In genomic region chr7:2537981-2538851, GRCh38 we compare ENCODE assay signal across 21 cellular contexts. TPM values are rescaled to one million over a fixed set of nuclear protein-coding genes. Genes with fewer than 3 reads are reported as not detected.
DNase-seq lines count a peak whose midpoint lies in the region; ATAC-seq, FAIRE-seq and TF ChIP-seq lines count a peak whose summit lies in the region.
"Had no signal": no experiment of that assay in that cellular context is flagged by ENCODE, and none has a peak within 500 bp of the region (broad histone marks: within the 10 kb centered on the region; RNA-seq: fewer than 3 reads in every experiment).

No MANE protein-coding gene starts in this region.

- no peaks in the 10 kb centered on the region for H4K20me1 ChIP-seq in PC-9 (ENCODE audit: insufficient read depth)
- H4K20me1 ChIP-seq in osteoblast (ENCODE audit: insufficient read depth, low read length) = no peaks in the 10 kb centered on the region

- H3K4me1 Mint-ChIP-seq in Caco-2 (ENCODE audit: low read depth, unreplicated experiment) = no peaks in the 10 kb centered on the region
- H3K4me1 Mint-ChIP-seq: CD4-positive, CD25-positive, alpha-beta regulatory T cell had no signal

- intact Hi-C loops in Caco-2 (cut with micrococcal nuclease; ENCODE audit: unreplicated experiment) (no loop called here), PC-9 (cut with micrococcal nuclease; ENCODE audit: unreplicated experiment) (no loop called here)

- H3K9me2 ChIP-seq in PC-9 (ENCODE audit: insufficient read depth) = no peaks in the 10 kb centered on the region

- POLR2A ChIA-PET in Caco-2 (lab: Charles Lee) = no interaction called here
- POLR2A ChIA-PET in PC-9 (lab: Charles Lee; ENCODE audit: unreplicated experiment) = no interaction called here

- no peaks in the 10 kb centered on the region for H3K27me3 Mint-ChIP-seq in Caco-2 (ENCODE audit: insufficient read depth, unreplicated experiment)
- H3K27me3 Mint-ChIP-seq: CD4-positive, CD25-positive, alpha-beta regulatory T cell had no signal

- H3K4me1 ChIP-seq in Caco-2 (no peaks in the 10 kb centered on the region), PC-9 (replicated peaks; ENCODE audit: insufficient read depth) (no peaks in the 10 kb centered on the region), cardiac muscle cell (ENCODE audit: low read depth) (no peaks in the 10 kb centered on the region), osteoblast (ENCODE audit: insufficient read depth, low read length) (no peaks in the 10 kb centered on the region)

- no peak for ATAC-seq in GM21786 (IDR thresholded peaks at IDR 0.05; ENCODE audit: unreplicated experiment)

- H3K4me2 ChIP-seq in PC-9 = no peak overlapping the region
- H3K4me2 ChIP-seq in osteoblast (ENCODE audit: insufficient read depth, low read length) = no peak overlapping the region
- H3K4me2 ChIP-seq: KMS-11 had no signal

- FAIRE-seq in GM19239 (lab: Jason Lieb, UNC) = no peak
- FAIRE-seq: G401.6, TTC549 had no signal

- peaks cover 8% of the 10 kb centered on the region for H3K36me3 Mint-ChIP-seq in Caco-2 (ENCODE audit: insufficient read depth, unreplicated experiment)
- H3K36me3 Mint-ChIP-seq: CD4-positive, CD25-positive, alpha-beta regulatory T cell had no signal

- CTCF ChIA-PET in Caco-2 (lab: Charles Lee) = no interaction called here
- CTCF ChIA-PET in PC-9 (lab: Charles Lee) = no interaction called here

- no peaks in the 10 kb centered on the region; the same call in none of the 2 replicates for H3K36me3 ChIP-seq in Caco-2 (ENCODE audit: control insufficient read depth, insufficient read depth, low read length)
- H3K36me3 ChIP-seq in PC-9 (ENCODE audit: low read depth) = peaks cover 7% of the 10 kb centered on the region; the same call in 1 of the 2 replicates
- peaks cover 18% of the 10 kb centered on the region for H3K36me3 ChIP-seq in cardiac muscle cell
- peaks cover 13% of the 10 kb centered on the region for H3K36me3 ChIP-seq in osteoblast (ENCODE audit: insufficient read depth, low read length)

- no peaks in the 10 kb centered on the region for H3K27me3 ChIP-seq in Caco-2 (replicated peaks; ENCODE audit: control insufficient read depth, insufficient read depth, low read length)
- no peaks in the 10 kb centered on the region for H3K27me3 ChIP-seq in PC-9 (ENCODE audit: insufficient read depth, low read depth)
- no peaks in the 10 kb centered on the region for H3K27me3 ChIP-seq in cardiac muscle cell
- no peaks in the 10 kb centered on the region for H3K27me3 ChIP-seq in osteoblast (ENCODE audit: insufficient read depth, low read length)
- H3K27me3 ChIP-seq: esophagus muscularis mucosa had no signal

- BruUV-seq in Caco-2 (replicated peaks; lab: Mats Ljungman, UMichigan) (TSS peak; percentile 51), PC-9 (replicated peaks; lab: Mats Ljungman, UMichigan) (TSS peak; percentile 38)

- H3F3A ChIP-seq in PC-9 (ENCODE audit: insufficient read depth, low read depth) = peaks cover 6% of the 10 kb centered on the region; the same call in 1 of the 2 replicates

- H3K79me2 ChIP-seq in PC-9 (ENCODE audit: low read depth) = no peaks in the 10 kb centered on the region
- no peaks in the 10 kb centered on the region for H3K79me2 ChIP-seq in osteoblast (ENCODE audit: insufficient read depth, low read length)

- H3K4me3 Mint-ChIP-seq in Caco-2 (ENCODE audit: unreplicated experiment) = no peak overlapping the region

- H3K4me3 ChIP-seq in Caco-2 (ENCODE audit: low read depth, low read length) (no peak overlapping the region), PC-9 (no peak overlapping the region), cardiac muscle cell (no peak overlapping the region), osteoblast (ENCODE audit: insufficient read depth, low read length) (no peak overlapping the region)
- H3K4me3 ChIP-seq: esophagus muscularis mucosa had no signal

- no peaks in the 10 kb centered on the region for H3K9me3 Mint-ChIP-seq in Caco-2 (ENCODE audit: unreplicated experiment)

- H3K27ac Mint-ChIP-seq in Caco-2 (ENCODE audit: unreplicated experiment) = no peak overlapping the region
- H3K27ac Mint-ChIP-seq: CD4-positive, CD25-positive, alpha-beta regulatory T cell had no signal

- TF ChIP-seq CTCF in Caco-2 (IDR thresholded peaks at IDR 0.05; ENCODE audit: insufficient read depth in 1 of 2, low read depth in 1 of 2, low read length in 1 of 2, severe bottlenecking in 1 of 2, unreplicated experiment in 1 of 2) (peak in 1 of 2 experiments; percentile 12), PC-9 (conservative IDR thresholded peaks at IDR 0.05) (no peak), cardiac muscle cell (IDR thresholded peaks at IDR 0.05; ENCODE audit: low read depth, low read length) (no peak), osteoblast (IDR thresholded peaks at IDR 0.05; ENCODE audit: extremely low read depth, low read depth, low read length) (no peak)

- H3K9me3 ChIP-seq in Caco-2 (no peaks in the 10 kb centered on the region), PC-9 (ENCODE audit: insufficient read depth, low read depth) (no peaks in the 10 kb centered on the region), cardiac muscle cell (ENCODE audit: low read depth) (no peaks in the 10 kb centered on the region), osteoblast (ENCODE audit: low read depth, low read length) (no peaks in the 10 kb centered on the region)
- H3K9me3 ChIP-seq: esophagus muscularis mucosa had no signal

- H3K27ac ChIP-seq in PC-9 (no peak overlapping the region), cardiac muscle cell (peak overlapping the region; percentile 25), osteoblast (ENCODE audit: low read depth, low read length) (no peak overlapping the region)
- H3K27ac ChIP-seq: esophagus muscularis mucosa, KMS-11 had no signal

- H2AFZ ChIP-seq in PC-9 = no peak overlapping the region
- H2AFZ ChIP-seq in osteoblast (ENCODE audit: low read length) = no peak overlapping the region

- DNase-seq in Caco-2 (peak in 1 of 2 experiments; percentile 46), PC-9 (no peak), cardiac muscle cell (ENCODE audit: low read depth in 1 of 2, low spot score in 1 of 2) (no peak), osteoblast (ENCODE audit: insufficient read length, low spot score, missing footprints) (peak; percentile 87), GM19239 (ENCODE audit: insufficient read length, low spot score) (no peak), DMS 273 treated with DMSO at 0.1 percent for 48 hours (lab: John Stamatoyannopoulos, UW) (no peak), pons (ENCODE audit: low spot score) (no peak)
- DNase-seq: activated CD8-positive, alpha-beta memory T cell treated with anti-CD3 and anti-CD28 coated beads for 24 hours; activated naive CD4-positive, alpha-beta T cell treated with anti-CD3 and anti-CD28 coated beads, Interleukin-2, amount 50 U/mL, for 16 hours; cerebellar nuclear complex; mesendoderm; NCI-H1694; NCI-H526; SIG-M5; stimulated activated CD4-positive, alpha-beta T cell treated with anti-CD3 and anti-CD28 coated beads, Interleukin-2, amount 100 ng/mL, for 24 hours had no signal

RNA-seq across cellular contexts. Expression of gene BRAT1, which starts 17.1 kb away (rescaled TPM):
- 33.2 and 33.5 TPM in 2 replicates for total RNA-seq in Caco-2 (2022)
- total RNA-seq in PC-9 (2021) = 53.9 and 57.7 TPM in 2 replicates
- total RNA-seq in cardiac muscle cell = 79.9 and 109 TPM in 2 replicates
- 80.5 and 106 TPM in 2 replicates for polyA plus RNA-seq in cardiac muscle cell
- total RNA-seq in osteoblast = 23.9 and 28.2 TPM in 2 replicates

RNA-seq across cellular contexts. Expression of gene LFNG, which starts 18.6 kb away (rescaled TPM):
- total RNA-seq in Caco-2 (2022) (4.5 and 5.1 TPM in 2 replicates), PC-9 (2021) (21.3 and 24.7 TPM in 2 replicates), cardiac muscle cell (1.3 and 1.6 TPM in 2 replicates), osteoblast (16.2 and 21.0 TPM in 2 replicates)
- polyA plus RNA-seq in cardiac muscle cell = 0.45 TPM in 1 of 2 replicates, not detected in the other

RNA-seq across cellular contexts. Expression of gene IQCE, which starts 20.6 kb away (rescaled TPM):
- 13.4 and 18.7 TPM in 2 replicates for total RNA-seq in Caco-2 (2022)
- total RNA-seq in PC-9 (2021) = 28.3 and 35.8 TPM in 2 replicates
- 23.4 and 41.4 TPM in 2 replicates for total RNA-seq in cardiac muscle cell
- polyA plus RNA-seq in cardiac muscle cell = 13.8 and 18.0 TPM in 2 replicates
- total RNA-seq in osteoblast = 15.3 and 18.8 TPM in 2 replicates
